1 cellular context compared by ENCODE assay signal in genomic region chr9:128067622-128067897, GRCh38.
TF ChIP-seq lines count a peak whose summit lies in the region.

No MANE protein-coding gene starts in this region.

TF ChIP-seq in K562, 482 proteins besides CTCF, POLR2A, EP300 and RAD21 (continued from another document):
- TF ChIP-seq RNF2 (IDR thresholded peaks at IDR 0.05) (no peak), ZNF324 (CRISPR knock-in tag; IDR thresholded peaks at IDR 0.05) (0 out of 2 replicates have a peak, but pooled peaks have one; percentile 9), PRPF4 (IDR thresholded peaks at IDR 0.05; ENCODE audit: insufficient read depth, low read depth, low read length, poor library complexity, severe bottlenecking) (no peak), DPF2 (IDR thresholded peaks at IDR 0.05) (peak; percentile 78), POLR2H (tag; IDR thresholded peaks at IDR 0.05; ENCODE audit: low read depth) (peak; percentile 80; the same call in 1 of the 2 replicates), RAD51 (IDR thresholded peaks at IDR 0.05; ENCODE audit: borderline replicate concordance, low read depth) (no peak; the same call in 1 of the 2 replicates), CHD1 (IDR thresholded peaks at IDR 0.05; ENCODE audit: low read length) (peak; percentile 98), MEF2D (tag; conservative IDR thresholded peaks at IDR 0.05; ENCODE audit: low read depth) (no peak), SMARCC2 (IDR thresholded peaks at IDR 0.05; ENCODE audit: low read depth) (no peak), PHF8 (IDR thresholded peaks at IDR 0.05; ENCODE audit: borderline replicate concordance, low read length) (peak; percentile 37; the same call in 1 of the 2 replicates), ZFP1 (CRISPR knock-in tag; IDR thresholded peaks at IDR 0.05) (no peak), SIRT6 (IDR thresholded peaks at IDR 0.05; ENCODE audit: low read depth, low read length) (no peak), FOXP4 (CRISPR knock-in tag; IDR thresholded peaks at IDR 0.05; ENCODE audit: borderline replicate concordance) (no peak), SMAD1 (IDR thresholded peaks at IDR 0.05; ENCODE audit: low read depth, low read length, partially characterized antibody) (no peak), CBFA2T3 (IDR thresholded peaks at IDR 0.05) (no peak), NR2F6 (CRISPR knock-in tag; IDR thresholded peaks at IDR 0.05) (no peak), ID3 (CRISPR knock-in tag; IDR thresholded peaks at IDR 0.05) (no peak), ID3 (tag; IDR thresholded peaks at IDR 0.05) (peak; percentile 64; the same call in 1 of the 2 replicates), IRF9 (tag; IDR thresholded peaks at IDR 0.05) (no peak), ZNF589 (CRISPR knock-in tag; IDR thresholded peaks at IDR 0.05; ENCODE audit: low read depth) (0 out of 2 replicates have a peak, but pooled peaks have one; percentile 30), TAF7 (tag; IDR thresholded peaks at IDR 0.05) (peak; percentile 73; the same call in 1 of the 2 replicates), ZNF277 (CRISPR knock-in tag; IDR thresholded peaks at IDR 0.05; ENCODE audit: borderline replicate concordance) (no peak), MTA3 (IDR thresholded peaks at IDR 0.05; ENCODE audit: borderline replicate concordance) (peak; percentile 22), CHAMP1 (IDR thresholded peaks at IDR 0.05) (no peak)
- TF ChIP-seq, protein P1, sequence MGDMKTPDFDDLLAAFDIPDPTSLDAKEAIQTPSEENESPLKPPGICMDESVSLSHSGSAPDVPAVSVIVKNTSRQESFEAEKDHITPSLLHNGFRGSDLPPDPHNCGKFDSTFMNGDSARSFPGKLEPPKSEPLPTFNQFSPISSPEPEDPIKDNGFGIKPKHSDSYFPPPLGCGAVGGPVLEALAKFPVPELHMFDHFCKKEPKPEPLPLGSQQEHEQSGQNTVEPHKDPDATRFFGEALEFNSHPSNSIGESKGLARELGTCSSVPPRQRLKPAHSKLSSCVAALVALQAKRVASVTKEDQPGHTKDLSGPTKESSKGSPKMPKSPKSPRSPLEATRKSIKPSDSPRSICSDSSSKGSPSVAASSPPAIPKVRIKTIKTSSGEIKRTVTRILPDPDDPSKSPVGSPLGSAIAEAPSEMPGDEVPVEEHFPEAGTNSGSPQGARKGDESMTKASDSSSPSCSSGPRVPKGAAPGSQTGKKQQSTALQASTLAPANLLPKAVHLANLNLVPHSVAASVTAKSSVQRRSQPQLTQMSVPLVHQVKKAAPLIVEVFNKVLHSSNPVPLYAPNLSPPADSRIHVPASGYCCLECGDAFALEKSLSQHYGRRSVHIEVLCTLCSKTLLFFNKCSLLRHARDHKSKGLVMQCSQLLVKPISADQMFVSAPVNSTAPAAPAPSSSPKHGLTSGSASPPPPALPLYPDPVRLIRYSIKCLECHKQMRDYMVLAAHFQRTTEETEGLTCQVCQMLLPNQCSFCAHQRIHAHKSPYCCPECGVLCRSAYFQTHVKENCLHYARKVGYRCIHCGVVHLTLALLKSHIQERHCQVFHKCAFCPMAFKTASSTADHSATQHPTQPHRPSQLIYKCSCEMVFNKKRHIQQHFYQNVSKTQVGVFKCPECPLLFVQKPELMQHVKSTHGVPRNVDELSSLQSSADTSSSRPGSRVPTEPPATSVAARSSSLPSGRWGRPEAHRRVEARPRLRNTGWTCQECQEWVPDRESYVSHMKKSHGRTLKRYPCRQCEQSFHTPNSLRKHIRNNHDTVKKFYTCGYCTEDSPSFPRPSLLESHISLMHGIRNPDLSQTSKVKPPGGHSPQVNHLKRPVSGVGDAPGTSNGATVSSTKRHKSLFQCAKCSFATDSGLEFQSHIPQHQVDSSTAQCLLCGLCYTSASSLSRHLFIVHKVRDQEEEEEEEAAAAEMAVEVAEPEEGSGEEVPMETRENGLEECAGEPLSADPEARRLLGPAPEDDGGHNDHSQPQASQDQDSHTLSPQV (IDR thresholded peaks at IDR 0.05), result no peak
- TF ChIP-seq, protein P2, sequence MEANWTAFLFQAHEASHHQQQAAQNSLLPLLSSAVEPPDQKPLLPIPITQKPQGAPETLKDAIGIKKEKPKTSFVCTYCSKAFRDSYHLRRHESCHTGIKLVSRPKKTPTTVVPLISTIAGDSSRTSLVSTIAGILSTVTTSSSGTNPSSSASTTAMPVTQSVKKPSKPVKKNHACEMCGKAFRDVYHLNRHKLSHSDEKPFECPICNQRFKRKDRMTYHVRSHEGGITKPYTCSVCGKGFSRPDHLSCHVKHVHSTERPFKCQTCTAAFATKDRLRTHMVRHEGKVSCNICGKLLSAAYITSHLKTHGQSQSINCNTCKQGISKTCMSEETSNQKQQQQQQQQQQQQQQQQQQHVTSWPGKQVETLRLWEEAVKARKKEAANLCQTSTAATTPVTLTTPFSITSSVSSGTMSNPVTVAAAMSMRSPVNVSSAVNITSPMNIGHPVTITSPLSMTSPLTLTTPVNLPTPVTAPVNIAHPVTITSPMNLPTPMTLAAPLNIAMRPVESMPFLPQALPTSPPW (CRISPR knock-in tag; IDR thresholded peaks at IDR 0.05), result no peak
- TF ChIP-seq, protein P3, sequence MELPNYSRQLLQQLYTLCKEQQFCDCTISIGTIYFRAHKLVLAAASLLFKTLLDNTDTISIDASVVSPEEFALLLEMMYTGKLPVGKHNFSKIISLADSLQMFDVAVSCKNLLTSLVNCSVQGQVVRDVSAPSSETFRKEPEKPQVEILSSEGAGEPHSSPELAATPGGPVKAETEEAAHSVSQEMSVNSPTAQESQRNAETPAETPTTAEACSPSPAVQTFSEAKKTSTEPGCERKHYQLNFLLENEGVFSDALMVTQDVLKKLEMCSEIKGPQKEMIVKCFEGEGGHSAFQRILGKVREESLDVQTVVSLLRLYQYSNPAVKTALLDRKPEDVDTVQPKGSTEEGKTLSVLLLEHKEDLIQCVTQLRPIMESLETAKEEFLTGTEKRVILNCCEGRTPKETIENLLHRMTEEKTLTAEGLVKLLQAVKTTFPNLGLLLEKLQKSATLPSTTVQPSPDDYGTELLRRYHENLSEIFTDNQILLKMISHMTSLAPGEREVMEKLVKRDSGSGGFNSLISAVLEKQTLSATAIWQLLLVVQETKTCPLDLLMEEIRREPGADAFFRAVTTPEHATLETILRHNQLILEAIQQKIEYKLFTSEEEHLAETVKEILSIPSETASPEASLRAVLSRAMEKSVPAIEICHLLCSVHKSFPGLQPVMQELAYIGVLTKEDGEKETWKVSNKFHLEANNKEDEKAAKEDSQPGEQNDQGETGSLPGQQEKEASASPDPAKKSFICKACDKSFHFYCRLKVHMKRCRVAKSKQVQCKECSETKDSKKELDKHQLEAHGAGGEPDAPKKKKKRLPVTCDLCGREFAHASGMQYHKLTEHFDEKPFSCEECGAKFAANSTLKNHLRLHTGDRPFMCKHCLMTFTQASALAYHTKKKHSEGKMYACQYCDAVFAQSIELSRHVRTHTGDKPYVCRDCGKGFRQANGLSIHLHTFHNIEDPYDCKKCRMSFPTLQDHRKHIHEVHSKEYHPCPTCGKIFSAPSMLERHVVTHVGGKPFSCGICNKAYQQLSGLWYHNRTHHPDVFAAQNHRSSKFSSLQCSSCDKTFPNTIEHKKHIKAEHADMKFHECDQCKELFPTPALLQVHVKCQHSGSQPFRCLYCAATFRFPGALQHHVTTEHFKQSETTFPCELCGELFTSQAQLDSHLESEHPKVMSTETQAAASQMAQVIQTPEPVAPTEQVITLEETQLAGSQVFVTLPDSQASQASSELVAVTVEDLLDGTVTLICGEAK (IDR thresholded peaks at IDR 0.05), result peak; percentile 70
- TF ChIP-seq, protein P3 (CRISPR knock-in tag; IDR thresholded peaks at IDR 0.05), result no peak
